In the genomic region with DNA sequence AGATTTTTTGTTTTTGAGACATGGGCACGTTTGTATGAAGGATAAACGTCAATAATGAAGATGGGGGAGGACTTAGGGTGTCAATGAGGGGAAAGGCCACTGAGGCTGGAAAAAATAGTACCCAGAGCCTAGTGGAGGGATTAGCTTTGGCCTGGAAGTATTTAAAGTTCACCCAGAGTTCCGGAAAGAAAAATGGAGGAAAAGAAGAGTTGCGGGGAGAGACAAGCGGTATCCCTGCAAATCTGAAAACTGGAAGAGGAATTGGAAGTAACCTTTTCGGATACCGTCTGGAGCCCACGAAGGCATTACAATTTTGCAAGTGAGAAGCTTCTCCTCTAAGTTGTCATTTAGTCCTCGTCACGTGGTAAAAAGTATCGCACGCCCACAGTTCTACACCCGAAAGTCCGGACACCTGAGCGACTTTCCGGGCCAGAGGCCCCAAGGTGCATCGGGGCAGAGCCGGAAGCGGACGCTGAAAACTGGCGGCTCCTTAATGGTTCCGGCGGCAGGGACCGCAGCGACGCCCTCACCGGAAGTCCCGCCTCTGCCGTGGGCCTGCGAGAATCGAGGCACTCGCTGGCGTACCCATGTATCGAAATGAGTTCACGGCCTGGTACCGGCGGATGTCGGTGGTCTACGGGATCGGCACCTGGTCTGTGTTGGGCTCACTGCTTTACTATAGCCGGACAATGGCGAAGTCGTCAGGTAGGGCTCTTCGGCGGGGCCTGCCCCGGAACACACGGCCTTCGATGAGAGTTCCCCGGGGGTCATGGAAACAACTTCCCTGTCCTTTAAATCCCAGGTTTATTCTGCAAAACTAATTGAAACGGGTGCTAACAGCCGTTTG, we compare ENCODE assay signal across 1 cellular context.
A peak's percentile ranks its signal among the peaks of the same experiment; 100 is the strongest.
TF ChIP-seq lines count a peak whose summit lies in the region.

Gene SMIM26, plus strand, starts transcription at position 541 of the 847 bp plus-strand sequence. Its CDS starts 47 bp downstream, at position 588.

TF ChIP-seq in HEK293, 187 proteins besides CTCF, POLR2A, EP300 and RAD21 (continued from another document and continues in another):
- TF ChIP-seq ZNF558 (tag by site-specific recombination; IDR thresholded peaks at IDR 0.05) (no peak; the same call in 1 of the 2 replicates), ZNF391 (tag by site-specific recombination; IDR thresholded peaks at IDR 0.05; ENCODE audit: borderline replicate concordance, low read depth) (peak; percentile 7; the same call in 1 of the 2 replicates), ZNF239 (tag by site-specific recombination; IDR thresholded peaks at IDR 0.05) (0 out of 2 replicates have a peak, but pooled peaks have one; percentile 57), WT1 (tag by site-specific recombination; IDR thresholded peaks at IDR 0.05) (peak; percentile 8; the same call in 1 of the 2 replicates), ZNF211 (tag by site-specific recombination; IDR thresholded peaks at IDR 0.05; ENCODE audit: low read depth) (no peak), ZNF221 (tag by site-specific recombination; IDR thresholded peaks at IDR 0.05; ENCODE audit: borderline replicate concordance) (no peak), ZFHX2 (tag by site-specific recombination; conservative IDR thresholded peaks at IDR 0.05) (peak; percentile 67), ZFP3 (tag by site-specific recombination; IDR thresholded peaks at IDR 0.05; ENCODE audit: low read depth) (0 out of 2 replicates have a peak, but pooled peaks have one; percentile 18), ZXDB (tag by site-specific recombination; IDR thresholded peaks at IDR 0.05) (peak; percentile 97), ZBTB7A (tag by site-specific recombination; IDR thresholded peaks at IDR 0.05; ENCODE audit: low read depth) (no peak), ZNF280D (tag by site-specific recombination; IDR thresholded peaks at IDR 0.05) (0 out of 2 replicates have a peak, but pooled peaks have one; percentile 33), MYNN (tag by site-specific recombination; IDR thresholded peaks at IDR 0.05; ENCODE audit: borderline replicate concordance) (no peak), ZNF501 (tag by site-specific recombination; IDR thresholded peaks at IDR 0.05) (peak; percentile 88; the same call in 1 of the 2 replicates), REPIN1 (tag by site-specific recombination; IDR thresholded peaks at IDR 0.05; ENCODE audit: low read depth) (peak; percentile 87; the same call in 1 of the 2 replicates), ZBTB26 (tag by site-specific recombination; optimal IDR thresholded peaks at IDR 0.05) (peak; percentile 45), ZNF747 (tag by site-specific recombination; IDR thresholded peaks at IDR 0.05) (no peak), ZSCAN16 (tag by site-specific recombination; IDR thresholded peaks at IDR 0.05) (0 out of 2 replicates have a peak, but pooled peaks have one; percentile 63), ZNF600 (tag by site-specific recombination; IDR thresholded peaks at IDR 0.05) (peak; percentile 68; the same call in 1 of the 2 replicates), ZNF157 (tag by site-specific recombination; IDR thresholded peaks at IDR 0.05) (no peak), ZNF585B (tag by site-specific recombination; IDR thresholded peaks at IDR 0.05) (no peak), ZNF335 (tag by site-specific recombination; conservative IDR thresholded peaks at IDR 0.05) (peak; percentile 87), ZNF366 (tag by site-specific recombination; conservative IDR thresholded peaks at IDR 0.05) (peak; percentile 49), TRIM28 (IDR thresholded peaks at IDR 0.05; ENCODE audit: borderline replicate concordance, low read length) (peak; percentile 86), ZNF670 (tag by site-specific recombination; IDR thresholded peaks at IDR 0.05; ENCODE audit: low read depth) (no peak), ZNF16 (tag by site-specific recombination; IDR thresholded peaks at IDR 0.05; ENCODE audit: low read depth) (no peak), ZNF175 (tag by site-specific recombination; IDR thresholded peaks at IDR 0.05) (no peak), ZNF426 (tag by site-specific recombination; IDR thresholded peaks at IDR 0.05) (no peak), ZIC2 (tag by site-specific recombination; IDR thresholded peaks at IDR 0.05) (0 out of 2 replicates have a peak, but pooled peaks have one; percentile 10), ZNF530 (tag by site-specific recombination; IDR thresholded peaks at IDR 0.05; ENCODE audit: low read depth) (no peak), MEIS1 (CRISPR knock-in tag; IDR thresholded peaks at IDR 0.05; ENCODE audit: borderline replicate concordance) (no peak), ZNF433 (tag by site-specific recombination; IDR thresholded peaks at IDR 0.05; ENCODE audit: low read depth) (no peak), ZNF624 (tag by site-specific recombination; IDR thresholded peaks at IDR 0.05) (no peak), HOXC10 (CRISPR knock-in tag; IDR thresholded peaks at IDR 0.05) (no peak), ZBTB8A (tag by site-specific recombination; IDR thresholded peaks at IDR 0.05) (peak; percentile 83), ZNF488 (tag by site-specific recombination; IDR thresholded peaks at IDR 0.05) (no peak), ZNF302 (tag by site-specific recombination; IDR thresholded peaks at IDR 0.05; ENCODE audit: low read depth) (no peak), ZNF777 (tag by site-specific recombination; IDR thresholded peaks at IDR 0.05; ENCODE audit: borderline replicate concordance) (peak; percentile 40; the same call in 1 of the 2 replicates), ZNF112 (tag by site-specific recombination; IDR thresholded peaks at IDR 0.05) (no peak), MZF1 (tag by site-specific recombination; IDR thresholded peaks at IDR 0.05; ENCODE audit: borderline replicate concordance) (0 out of 2 replicates have a peak, but pooled peaks have one; percentile 24)
- TF ChIP-seq, protein P1, sequence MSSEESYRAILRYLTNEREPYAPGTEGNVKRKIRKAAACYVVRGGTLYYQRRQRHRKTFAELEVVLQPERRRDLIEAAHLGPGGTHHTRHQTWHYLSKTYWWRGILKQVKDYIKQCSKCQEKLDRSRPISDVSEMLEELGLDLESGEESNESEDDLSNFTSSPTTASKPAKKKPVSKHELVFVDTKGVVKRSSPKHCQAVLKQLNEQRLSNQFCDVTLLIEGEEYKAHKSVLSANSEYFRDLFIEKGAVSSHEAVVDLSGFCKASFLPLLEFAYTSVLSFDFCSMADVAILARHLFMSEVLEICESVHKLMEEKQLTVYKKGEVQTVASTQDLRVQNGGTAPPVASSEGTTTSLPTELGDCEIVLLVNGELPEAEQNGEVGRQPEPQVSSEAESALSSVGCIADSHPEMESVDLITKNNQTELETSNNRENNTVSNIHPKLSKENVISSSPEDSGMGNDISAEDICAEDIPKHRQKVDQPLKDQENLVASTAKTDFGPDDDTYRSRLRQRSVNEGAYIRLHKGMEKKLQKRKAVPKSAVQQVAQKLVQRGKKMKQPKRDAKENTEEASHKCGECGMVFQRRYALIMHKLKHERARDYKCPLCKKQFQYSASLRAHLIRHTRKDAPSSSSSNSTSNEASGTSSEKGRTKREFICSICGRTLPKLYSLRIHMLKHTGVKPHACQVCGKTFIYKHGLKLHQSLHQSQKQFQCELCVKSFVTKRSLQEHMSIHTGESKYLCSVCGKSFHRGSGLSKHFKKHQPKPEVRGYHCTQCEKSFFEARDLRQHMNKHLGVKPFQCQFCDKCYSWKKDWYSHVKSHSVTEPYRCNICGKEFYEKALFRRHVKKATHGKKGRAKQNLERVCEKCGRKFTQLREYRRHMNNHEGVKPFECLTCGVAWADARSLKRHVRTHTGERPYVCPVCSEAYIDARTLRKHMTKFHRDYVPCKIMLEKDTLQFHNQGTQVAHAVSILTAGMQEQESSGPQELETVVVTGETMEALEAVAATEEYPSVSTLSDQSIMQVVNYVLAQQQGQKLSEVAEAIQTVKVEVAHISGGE (tag by site-specific recombination; conservative IDR thresholded peaks at IDR 0.05; ENCODE audit: low read depth), result peak; percentile 99
- TF ChIP-seq, protein P2, sequence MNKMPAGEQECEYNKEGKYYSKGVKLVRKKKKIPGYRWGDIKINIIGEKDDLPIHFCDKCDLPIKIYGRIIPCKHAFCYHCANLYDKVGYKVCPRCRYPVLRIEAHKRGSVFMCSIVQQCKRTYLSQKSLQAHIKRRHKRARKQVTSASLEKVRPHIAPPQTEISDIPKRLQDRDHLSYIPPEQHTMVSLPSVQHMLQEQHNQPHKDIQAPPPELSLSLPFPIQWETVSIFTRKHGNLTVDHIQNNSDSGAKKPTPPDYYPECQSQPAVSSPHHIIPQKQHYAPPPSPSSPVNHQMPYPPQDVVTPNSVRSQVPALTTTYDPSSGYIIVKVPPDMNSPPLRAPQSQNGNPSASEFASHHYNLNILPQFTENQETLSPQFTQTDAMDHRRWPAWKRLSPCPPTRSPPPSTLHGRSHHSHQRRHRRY (tag by site-specific recombination; IDR thresholded peaks at IDR 0.05), result no peak
- TF ChIP-seq, protein P3, sequence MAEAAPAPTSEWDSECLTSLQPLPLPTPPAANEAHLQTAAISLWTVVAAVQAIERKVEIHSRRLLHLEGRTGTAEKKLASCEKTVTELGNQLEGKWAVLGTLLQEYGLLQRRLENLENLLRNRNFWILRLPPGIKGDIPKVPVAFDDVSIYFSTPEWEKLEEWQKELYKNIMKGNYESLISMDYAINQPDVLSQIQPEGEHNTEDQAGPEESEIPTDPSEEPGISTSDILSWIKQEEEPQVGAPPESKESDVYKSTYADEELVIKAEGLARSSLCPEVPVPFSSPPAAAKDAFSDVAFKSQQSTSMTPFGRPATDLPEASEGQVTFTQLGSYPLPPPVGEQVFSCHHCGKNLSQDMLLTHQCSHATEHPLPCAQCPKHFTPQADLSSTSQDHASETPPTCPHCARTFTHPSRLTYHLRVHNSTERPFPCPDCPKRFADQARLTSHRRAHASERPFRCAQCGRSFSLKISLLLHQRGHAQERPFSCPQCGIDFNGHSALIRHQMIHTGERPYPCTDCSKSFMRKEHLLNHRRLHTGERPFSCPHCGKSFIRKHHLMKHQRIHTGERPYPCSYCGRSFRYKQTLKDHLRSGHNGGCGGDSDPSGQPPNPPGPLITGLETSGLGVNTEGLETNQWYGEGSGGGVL (tag by site-specific recombination; IDR thresholded peaks at IDR 0.05), result no peak
- TF ChIP-seq, protein P4, sequence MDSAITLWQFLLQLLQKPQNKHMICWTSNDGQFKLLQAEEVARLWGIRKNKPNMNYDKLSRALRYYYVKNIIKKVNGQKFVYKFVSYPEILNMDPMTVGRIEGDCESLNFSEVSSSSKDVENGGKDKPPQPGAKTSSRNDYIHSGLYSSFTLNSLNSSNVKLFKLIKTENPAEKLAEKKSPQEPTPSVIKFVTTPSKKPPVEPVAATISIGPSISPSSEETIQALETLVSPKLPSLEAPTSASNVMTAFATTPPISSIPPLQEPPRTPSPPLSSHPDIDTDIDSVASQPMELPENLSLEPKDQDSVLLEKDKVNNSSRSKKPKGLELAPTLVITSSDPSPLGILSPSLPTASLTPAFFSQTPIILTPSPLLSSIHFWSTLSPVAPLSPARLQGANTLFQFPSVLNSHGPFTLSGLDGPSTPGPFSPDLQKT (IDR thresholded peaks at IDR 0.05; ENCODE audit: borderline replicate concordance, low read depth, low read length), result peak; percentile 66; the same call in 1 of the 2 replicates
